ENCODE assay signal across 8 cellular contexts in genomic region chr9:137241490-137242328, GRCh38. TPM values are rescaled to one million over a fixed set of nuclear protein-coding genes. Genes with fewer than 3 reads are reported as not detected.
DNase-seq lines count a peak whose midpoint lies in the region; ATAC-seq, FAIRE-seq and TF ChIP-seq lines count a peak whose summit lies in the region.

No MANE protein-coding gene starts in this region.

- H3K14ac ChIP-seq in trophoblast cell (ENCODE audit: low read length), result peak overlapping the region; percentile 87

- H3K9ac ChIP-seq in trophoblast cell (ENCODE audit: low read length), result peak overlapping the region; percentile 88

- peak overlapping the region; percentile 62 for H3K4me3 ChIP-seq in CD4-positive, CD25-positive, alpha-beta regulatory T cell (ENCODE audit: low read depth, low read length)
- H3K4me3 ChIP-seq in trophoblast cell (ENCODE audit: low read depth, low read length) (peak overlapping the region; percentile 95), upper lobe of left lung (peak overlapping the region; percentile 78 to 95 (median 89))

- no peak overlapping the region for H3K23ac ChIP-seq in trophoblast cell (ENCODE audit: low read length)

- peaks cover 6% of the 10 kb centered on the region for H3K27me3 Mint-ChIP-seq in CD4-positive, CD25-positive, alpha-beta regulatory T cell

- peaks cover 8% of the 10 kb centered on the region for H3K79me1 ChIP-seq in trophoblast cell (ENCODE audit: low read length)

- no CpG with 5 or more reads among the region's 84 CpGs for WGBS in trophoblast cell (ENCODE audit: extremely low coverage, insufficient coverage, insufficient read length)
- 4 to 9% methylated on average over 15 to 26 of the region's 84 CpGs for WGBS in upper lobe of left lung, 2 donors

- H3K4me2 ChIP-seq in trophoblast cell (ENCODE audit: low read length), result peak overlapping the region; percentile 85

- H3K18ac ChIP-seq in trophoblast cell (ENCODE audit: low read length), result peak overlapping the region; percentile 95

- peak overlapping the region; percentile 94 for H3K4ac ChIP-seq in trophoblast cell (ENCODE audit: low read depth, low read length)

- H3K79me2 ChIP-seq in trophoblast cell (ENCODE audit: control insufficient read depth, insufficient read depth, low read length, poor library complexity), result peaks cover 14% of the 10 kb centered on the region

- TF ChIP-seq EP300 in upper lobe of left lung (IDR thresholded peaks at IDR 0.05), result no peak

- peak overlapping the region; percentile 76 for H2BK5ac ChIP-seq in trophoblast cell (ENCODE audit: low read depth, low read length, poor library complexity)

- peak overlapping the region; percentile 65 for H2BK120ac ChIP-seq in trophoblast cell (ENCODE audit: insufficient read depth, low read length, poor library complexity)

- FAIRE-seq in H54 (lab: Jason Lieb, UNC), result no peak
- no peak for FAIRE-seq in frontal cortex (lab: Jason Lieb, UNC)

- no peak overlapping the region for H2AFZ ChIP-seq in trophoblast cell (ENCODE audit: insufficient read depth, low read length, poor library complexity)

- peak overlapping the region in 2 of 3 donors; percentile 86 to 93 for H3K27ac Mint-ChIP-seq in CD4-positive, CD25-positive, alpha-beta regulatory T cell

- peak overlapping the region; percentile 1 for H4K12ac ChIP-seq in trophoblast cell (ENCODE audit: low read depth, low read length)

- H4K91ac ChIP-seq in trophoblast cell (ENCODE audit: low read depth, low read length), result peak overlapping the region; percentile 87

- TF ChIP-seq CTCF in upper lobe of left lung (IDR thresholded peaks at IDR 0.05), result peak in 1 of 6 experiments; percentile 3

- peak; percentile 13; the same call in 1 of the 2 replicates for TF ChIP-seq POLR2A in H54 (IDR thresholded peaks at IDR 0.05; ENCODE audit: low read depth, low read length)
- TF ChIP-seq POLR2A in upper lobe of left lung (IDR thresholded peaks at IDR 0.05), result no peak

- peaks cover 5% of the 10 kb centered on the region for H3K36me3 ChIP-seq in CD4-positive, CD25-positive, alpha-beta regulatory T cell (ENCODE audit: control insufficient read depth, insufficient read depth, low read length)
- H3K36me3 ChIP-seq in trophoblast cell (ENCODE audit: control insufficient read depth in 1 of 2, insufficient read depth in 2 of 2, low read length in 2 of 2), result peaks cover 22 to 24% of the 10 kb centered on the region in 2 experiments
- H3K36me3 ChIP-seq in upper lobe of left lung, result peaks cover 9 to 23% (median 18%) of the 10 kb centered on the region in 4 donors

- H3K36me3 Mint-ChIP-seq in CD4-positive, CD25-positive, alpha-beta regulatory T cell, result peaks cover 8% of the 10 kb centered on the region

- H2BK12ac ChIP-seq in trophoblast cell (ENCODE audit: low read length), result no peak overlapping the region

- H3K4me3 Mint-ChIP-seq in CD4-positive, CD25-positive, alpha-beta regulatory T cell, result peak overlapping the region; percentile 89 to 96 (median 92)

- peak overlapping the region; percentile 72 for H3K27ac ChIP-seq in CD4-positive, CD25-positive, alpha-beta regulatory T cell (ENCODE audit: insufficient read depth, low read length, poor library complexity, severe bottlenecking)
- H3K27ac ChIP-seq in trophoblast cell (ENCODE audit: low read depth, low read length) (peak overlapping the region; percentile 84), upper lobe of left lung (peak overlapping the region; percentile 83 to 99 (median 93))

- ATAC-seq in CD4-positive, CD25-positive, alpha-beta regulatory T cell (ENCODE audit: low read depth in 2 of 2), result peak; percentile 16 to 17
- peak in 1 of 2 donors; percentile 31 for ATAC-seq in upper lobe of left lung (ENCODE audit: low FRiP score in 2 of 2)

- H3K27me3 ChIP-seq in CD4-positive, CD25-positive, alpha-beta regulatory T cell (ENCODE audit: control insufficient read depth, insufficient read depth, low read length), result no peaks in the 10 kb centered on the region
- H3K27me3 ChIP-seq in trophoblast cell (ENCODE audit: insufficient read depth, low read length) (no peaks in the 10 kb centered on the region), upper lobe of left lung (no peaks in the 10 kb centered on the region)

- no peaks in the 10 kb centered on the region for H3K9me3 ChIP-seq in CD4-positive, CD25-positive, alpha-beta regulatory T cell (ENCODE audit: control insufficient read depth in 2 of 2, low read length in 2 of 2)
- peaks cover 3% of the 10 kb centered on the region for H3K9me3 ChIP-seq in trophoblast cell (ENCODE audit: insufficient read depth, low read depth, low read length)
- H3K9me3 ChIP-seq in upper lobe of left lung, result no peaks in the 10 kb centered on the region

- peak in 2 of 3 donors; percentile 66 to 73 for DNase-seq in CD4-positive, CD25-positive, alpha-beta regulatory T cell
- DNase-seq in H54 (ENCODE audit: insufficient read length, low spot score) (no peak), NOMO-1 treated with dmso at 0.1 percent for 144 hours (lab: John Stamatoyannopoulos, UW; ENCODE audit: unreplicated experiment) (peak; percentile 21), frontal cortex (ENCODE audit: low spot score in 2 of 2) (peak; percentile 71 to 83), trophoblast cell (peak in 1 of 2 donors; percentile 64), upper lobe of left lung (peak; percentile 67 to 94), DMS79 treated with DMSO at 0.1 percent for 48 hours (lab: John Stamatoyannopoulos, UW) (no peak)
- peak; percentile 91 for DNase-seq in activated effector memory CD4-positive, alpha-beta T cell treated with anti-CD3 and anti-CD28 coated beads, Interleukin-2, amount 50 U/mL, for 16 hours

- no peaks in the 10 kb centered on the region for H3K9me3 Mint-ChIP-seq in CD4-positive, CD25-positive, alpha-beta regulatory T cell

- H3K4me1 ChIP-seq in CD4-positive, CD25-positive, alpha-beta regulatory T cell (ENCODE audit: control insufficient read depth, insufficient read depth, low read length, poor library complexity, severe bottlenecking), result peaks cover 47% of the 10 kb centered on the region
- peaks cover 15 to 22% of the 10 kb centered on the region in 2 experiments for H3K4me1 ChIP-seq in trophoblast cell (ENCODE audit: control insufficient read depth in 1 of 2, insufficient read depth in 2 of 2, low read length in 2 of 2)
- H3K4me1 ChIP-seq in upper lobe of left lung, result peaks cover 28 to 69% (median 38%) of the 10 kb centered on the region in 4 donors

- H2AK5ac ChIP-seq in trophoblast cell (ENCODE audit: low read length), result peak overlapping the region; percentile 13

- H4K8ac ChIP-seq in trophoblast cell (ENCODE audit: low read depth, low read length), result peak overlapping the region; percentile 82

- peaks cover 0 to 41% (median 15%) of the 10 kb centered on the region in 4 donors for H3K4me1 Mint-ChIP-seq in CD4-positive, CD25-positive, alpha-beta regulatory T cell

RNA-seq across cellular contexts. Expression of gene TUBB4B, which starts 0.6 kb away (rescaled TPM):
- total RNA-seq in CD4-positive, CD25-positive, alpha-beta regulatory T cell, result 100 TPM
- 10 to 100 TPM; 56.7 to 87.4 (median 71.8) TPM for polyA plus RNA-seq in CD4-positive, CD25-positive, alpha-beta regulatory T cell
- total RNA-seq in frontal cortex (92.5 TPM), upper lobe of left lung (100 to 1,000 TPM; 120 to 539 (median 227) TPM)
- 432 and 443 TPM in 2 replicates for polyA plus RNA-seq in trophoblast cell (2013)

RNA-seq across cellular contexts. Expression of gene STPG3, which starts 9.4 kb away (rescaled TPM):
- total RNA-seq in CD4-positive, CD25-positive, alpha-beta regulatory T cell, result not detected
- polyA plus RNA-seq in CD4-positive, CD25-positive, alpha-beta regulatory T cell, result not detected
- total RNA-seq in frontal cortex (not detected), upper lobe of left lung (under 1 TPM in 1 of 6 donors, not detected in 5; 0.23 TPM)
- not detected in 2 replicates for polyA plus RNA-seq in trophoblast cell (2013)

RNA-seq across cellular contexts. Expression of gene SLC34A3, which starts 11.0 kb away (rescaled TPM):
- not detected for total RNA-seq in CD4-positive, CD25-positive, alpha-beta regulatory T cell
- not detected for polyA plus RNA-seq in CD4-positive, CD25-positive, alpha-beta regulatory T cell
- total RNA-seq in frontal cortex (not detected), upper lobe of left lung (under 1 TPM in 2 of 6 donors, not detected in 4; 0.10 to 0.17 TPM)
- polyA plus RNA-seq in trophoblast cell (2013), result not detected in 2 replicates

RNA-seq across cellular contexts. Expression of gene NELFB, which starts 13.4 kb away (rescaled TPM):
- total RNA-seq in CD4-positive, CD25-positive, alpha-beta regulatory T cell, result 46.4 TPM
- polyA plus RNA-seq in CD4-positive, CD25-positive, alpha-beta regulatory T cell, result 10 to 100 TPM; 22.3 to 27.1 (median 23.7) TPM
- 36.7 TPM for total RNA-seq in frontal cortex
- polyA plus RNA-seq in trophoblast cell (2013), result 33.0 and 34.2 TPM in 2 replicates
- total RNA-seq in upper lobe of left lung, result 10 to 100 TPM; 31.8 to 55.6 (median 49.8) TPM

RNA-seq across cellular contexts. Expression of gene RNF224, which starts 14.4 kb away (rescaled TPM):
- not detected for total RNA-seq in CD4-positive, CD25-positive, alpha-beta regulatory T cell
- polyA plus RNA-seq in CD4-positive, CD25-positive, alpha-beta regulatory T cell, result not detected
- total RNA-seq in frontal cortex, result not detected
- polyA plus RNA-seq in trophoblast cell (2013), result 0.06 TPM in 1 of 2 replicates, not detected in the other
- under 1 TPM in 3 of 6 donors, not detected in 3; 0.46 to 0.59 (median 0.57) TPM for total RNA-seq in upper lobe of left lung

Comparison
In these comparisons a context has a peak if more than half of its experiments do, and no peak if none do; other contexts are left out.
1. DNase-seq: peak in CD4-positive, CD25-positive, alpha-beta regulatory T cell (2 of 3), NOMO-1 treated with dmso at 0.1 percent for 144 hours (single experiment), activated effector memory CD4-positive, alpha-beta T cell treated with anti-CD3 and anti-CD28 coated beads, Interleukin-2, amount 50 U/mL, for 16 hours (single experiment), frontal cortex (2 of 2) and upper lobe of left lung (2 of 2); none in H54 (single experiment) and DMS79 treated with DMSO at 0.1 percent for 48 hours (single experiment).
2. Peak in every context shown above with its lines, with median percentiles within 50 percentile points of each other: H3K27ac ChIP-seq and H3K4me3 ChIP-seq.